ENCODE assay signal across 5 cellular contexts in the genomic region with DNA sequence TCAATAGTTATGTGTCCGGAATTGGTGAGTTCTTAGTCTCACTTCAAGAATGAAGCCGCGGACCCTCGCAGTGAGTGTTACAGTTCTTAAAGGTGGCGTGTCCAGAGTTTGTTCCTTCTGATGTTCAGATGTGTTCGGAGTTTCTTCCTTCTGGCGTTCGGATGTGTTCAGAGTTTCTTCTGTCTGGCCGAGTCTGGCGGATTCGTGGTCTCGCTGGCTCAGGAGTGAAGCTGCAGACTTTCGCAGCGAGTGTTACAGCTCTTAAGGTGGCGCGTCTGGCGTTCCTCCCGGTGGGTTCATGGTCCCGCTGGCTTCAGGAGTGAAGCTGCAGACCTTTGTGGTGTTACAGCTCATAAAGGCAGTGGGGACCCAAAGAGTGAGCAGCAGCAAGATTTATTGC. TPM values are rescaled to one million over a fixed set of nuclear protein-coding genes. Genes with fewer than 3 reads are reported as not detected.
"Had no signal": no experiment of that assay in that cellular context is flagged by ENCODE, and none has a peak within 500 bp of the region (broad histone marks: within the 10 kb centered on the region; RNA-seq: fewer than 3 reads in every experiment).

No MANE protein-coding gene starts in this region.

RNA-seq across cellular contexts. Expression of a gene that starts 49.3 kb away (rescaled TPM):
- total RNA-seq: HT-29, HT1080, IMR-90, K562 had no signal
- polyA plus RNA-seq: IgD-negative memory B cell, IMR-90, K562 had no signal
